ENCODE assay signal across 16 cellular contexts in genomic region chr9:97980479-97980803, GRCh38. TPM values are rescaled to one million over a fixed set of nuclear protein-coding genes. Genes with fewer than 3 reads are reported as not detected.
DNase-seq lines count a peak whose midpoint lies in the region; ATAC-seq and TF ChIP-seq lines count a peak whose summit lies in the region.
"Had no signal": no experiment of that assay in that cellular context is flagged by ENCODE, and none has a peak within 500 bp of the region (broad histone marks: within the 10 kb centered on the region; RNA-seq: fewer than 3 reads in every experiment).

No MANE protein-coding gene starts in this region.

- DNase-seq in HCT116 (ENCODE audit: low read depth, low spot score) (no peak), caudate nucleus (lab: John Stamatoyannopoulos, UW) (peak in 2 of 61 donors; percentile 6 to 8), right atrium auricular region (ENCODE audit: low spot score) (peak; percentile 80), gastrocnemius medialis (peak; percentile 71 to 76), NCI-H748 (lab: John Stamatoyannopoulos, UW; ENCODE audit: unreplicated experiment) (no peak), BE2C (no peak)
- no peak for DNase-seq in activated naive CD4-positive, alpha-beta T cell treated with Interleukin-2 at 50 U/mL for 16 hours
- DNase-seq: activated CD8-positive, alpha-beta T cell treated with anti-CD3 and anti-CD28 coated beads, Interleukin-2, amount 10 ng/mL, durations not matched to agents 7 days and 5 days; activated effector memory CD4-positive, alpha-beta T cell treated with Interleukin-2 at 50 U/mL for 16 hours; KG1; NCI-H1436 treated with DMSO at 0.1 percent for 48 hours; upper lobe of left lung had no signal

- no peaks in the 10 kb centered on the region for H3K9me2 ChIP-seq in HCT116 (ENCODE audit: insufficient read depth)

- TF ChIP-seq RAD21 in HCT116 (IDR thresholded peaks at IDR 0.05; ENCODE audit: low read depth) = no peak

- in situ Hi-C loops in gastrocnemius medialis (cut with MboI; ENCODE audit: low sequenced_read_pairs in 4 of 4) = loop anchor here in 3 of 4 donors (10.0 kb wide), 1 partner anchor 54 kb away; no protein-coding TSS in a partner anchor

- H3K36me3 ChIP-seq in HCT116 (ENCODE audit: control insufficient read depth in 1 of 2, insufficient read depth in 2 of 2, low read length in 2 of 2) (no peaks in the 10 kb centered on the region), right atrium auricular region (no peaks in the 10 kb centered on the region), gastrocnemius medialis (no peaks in the 10 kb centered on the region), BE2C (peaks cover 19% of the 10 kb centered on the region)
- H3K36me3 ChIP-seq: upper lobe of left lung had no signal

- H3K79me2 ChIP-seq in HCT116 (ENCODE audit: insufficient read depth, low read length) = peaks cover 18% of the 10 kb centered on the region

- TF ChIP-seq POLR2A in HCT116 (IDR thresholded peaks at IDR 0.05; ENCODE audit: borderline replicate concordance, extremely low read depth, insufficient read depth, insufficient read length) (no peak), gastrocnemius medialis (IDR thresholded peaks at IDR 0.05) (no peak)

- H3K27me3 ChIP-seq in HCT116 (ENCODE audit: insufficient read depth, low read length) = no peaks in the 10 kb centered on the region
- H3K27me3 ChIP-seq in right atrium auricular region = no peaks in the 10 kb centered on the region
- no peaks in the 10 kb centered on the region for H3K27me3 ChIP-seq in gastrocnemius medialis
- H3K27me3 ChIP-seq in BE2C = no peaks in the 10 kb centered on the region
- H3K27me3 ChIP-seq: upper lobe of left lung had no signal

- no peak overlapping the region for H3K4me3 ChIP-seq in HCT116 (replicated peaks in 1 of 2; ENCODE audit: low read depth in 1 of 2, low read length in 2 of 2)
- no peak overlapping the region for H3K4me3 ChIP-seq in right atrium auricular region
- H3K4me3 ChIP-seq in gastrocnemius medialis = peak overlapping the region in 1 of 4 donors; percentile 29
- H3K4me3 ChIP-seq in BE2C (ENCODE audit: low read depth, low read length) = no peak overlapping the region
- H3K4me3 ChIP-seq: lung, upper lobe of left lung had no signal

- ATAC-seq in HCT116 = no peak
- ATAC-seq in gastrocnemius medialis = peak in 1 of 2 donors; percentile 15
- ATAC-seq in SK-N-SH treated with all-trans-retinoic acid at 6 μM for 48 hours = no peak
- ATAC-seq: activated CD8-positive, alpha-beta T cell treated with anti-CD3 and anti-CD28 coated beads, Interleukin-2, amount 10 ng/mL, durations not matched to agents 7 days and 5 days had no signal

- intact Hi-C loops in HCT116 (cut with micrococcal nuclease) (no loop called here), gastrocnemius medialis (cut with DNase I; ENCODE audit: low total_unique reads) (loop anchor here (5.0 to 10.0 kb wide), 4 partner anchors 277 to 1834 kb away; partner anchors contain the start of genes ANKS6, NCBP1, TBC1D2 and TSTD2)

- CTCF ChIA-PET in HCT116 (lab: Charles Lee) = no interaction called here

- no peak overlapping the region for H3K9ac ChIP-seq in HCT116 (ENCODE audit: low read length)

- H3K4me1 ChIP-seq in HCT116 (ENCODE audit: control insufficient read depth in 1 of 2, insufficient read depth in 2 of 2, low read length in 2 of 2) (peaks cover 2 to 22% of the 10 kb centered on the region in 2 experiments; a peak in 3 of 4 replicates), right atrium auricular region (peaks cover 0 to 35% of the 10 kb centered on the region in 2 donors), gastrocnemius medialis (peaks cover 24 to 30% of the 10 kb centered on the region in 2 donors), BE2C (peaks cover 12% of the 10 kb centered on the region; the same call in 1 of the 2 replicates)

- H4K20me1 ChIP-seq in HCT116 (ENCODE audit: insufficient read depth) = no peaks in the 10 kb centered on the region

- no peak overlapping the region for H3K4me2 ChIP-seq in HCT116 (ENCODE audit: low read length)

- H3K9me3 ChIP-seq in HCT116 (ENCODE audit: control insufficient read depth in 1 of 2, insufficient read depth in 1 of 2, low read depth in 1 of 2, low read length in 2 of 2) = no peaks in the 10 kb centered on the region
- H3K9me3 ChIP-seq in right atrium auricular region = no peaks in the 10 kb centered on the region
- no peaks in the 10 kb centered on the region for H3K9me3 ChIP-seq in gastrocnemius medialis
- H3K9me3 ChIP-seq in BE2C = no peaks in the 10 kb centered on the region
- H3K9me3 ChIP-seq: upper lobe of left lung had no signal

- RAD21 ChIA-PET in HCT116 (lab: Charles Lee; ENCODE audit: low non-redundant PET in 1 of 2, low total read pairs in 2 of 2, uncharacterized antibody in 2 of 2, unreplicated experiment in 2 of 2) = no interaction called here

- no peak for TF ChIP-seq CTCF in HCT116 (IDR thresholded peaks at IDR 0.05 in 2 of 3, conservative IDR thresholded peaks at IDR 0.05 in 1 of 3; ENCODE audit: borderline replicate concordance in 1 of 3, insufficient read depth in 1 of 3, low read depth in 2 of 3, low read length in 2 of 3)
- TF ChIP-seq CTCF in right atrium auricular region (IDR thresholded peaks at IDR 0.05) = no peak
- no peak for TF ChIP-seq CTCF in gastrocnemius medialis (IDR thresholded peaks at IDR 0.05 in 4 of 5, conservative IDR thresholded peaks at IDR 0.05 in 1 of 5)
- TF ChIP-seq CTCF in BE2C (IDR thresholded peaks at IDR 0.05; ENCODE audit: low read depth, low read length) = no peak

- no peak overlapping the region for H2AFZ ChIP-seq in HCT116 (ENCODE audit: low read depth, low read length, poor library complexity, severe bottlenecking)

- no peak overlapping the region for H3K27ac ChIP-seq in HCT116 (ENCODE audit: low read depth, low read length)
- H3K27ac ChIP-seq in caudate nucleus (ENCODE audit: low read depth, low read length) = peak overlapping the region; percentile 49
- H3K27ac ChIP-seq in right atrium auricular region = peak overlapping the region; percentile 73 to 78
- H3K27ac ChIP-seq in gastrocnemius medialis = peak overlapping the region; percentile 75 to 99 (median 94)
- H3K27ac ChIP-seq: upper lobe of left lung had no signal

- POLR2A ChIA-PET in HCT116 (lab: Charles Lee) = no interaction called here

- no TSS peak for BruUV-seq in HCT116 (replicated peaks; lab: Mats Ljungman, UMichigan)

TF ChIP-seq in HCT116, 20 proteins besides CTCF, POLR2A, EP300 and RAD21:
- TF ChIP-seq CEBPB (IDR thresholded peaks at IDR 0.05; ENCODE audit: low read depth) (peak; percentile 15; the same call in 1 of the 2 replicates), ATF3 (IDR thresholded peaks at IDR 0.05) (no peak)
TF ChIP-seq in HCT116: peak in this region for 1.

TF ChIP-seq in SK-N-SH treated with all-trans-retinoic acid at 6 μM for 48 hours, 23 proteins besides CTCF, POLR2A, EP300 and RAD21 (continues in another document):
- TF ChIP-seq CSDC2 (CRISPR knock-in tag; IDR thresholded peaks at IDR 0.05) (no peak), CSRNP3 (CRISPR knock-in tag; IDR thresholded peaks at IDR 0.05) (no peak), ISL1 (CRISPR knock-in tag; IDR thresholded peaks at IDR 0.05) (no peak), ZNF565 (CRISPR knock-in tag; conservative IDR thresholded peaks at IDR 0.05; ENCODE audit: low read depth) (no peak), ZNF70 (CRISPR knock-in tag; IDR thresholded peaks at IDR 0.05) (no peak), TCF4 (CRISPR knock-in tag; IDR thresholded peaks at IDR 0.05; ENCODE audit: borderline replicate concordance) (no peak), POU6F1 (CRISPR knock-in tag; IDR thresholded peaks at IDR 0.05; ENCODE audit: borderline replicate concordance, low read depth) (no peak), ZC3H10 (CRISPR knock-in tag; IDR thresholded peaks at IDR 0.05) (no peak)

RNA-seq across cellular contexts. Expression of gene ANP32B, which starts 2.7 kb away (rescaled TPM):
- total RNA-seq in HCT116 (2021; ENCODE audit: unreplicated experiment) = 206 TPM
- 164 and 188 TPM in 2 replicates for polyA plus RNA-seq in HCT116 (2012)
- 10 to 100 TPM; 19.5 to 26.8 TPM for total RNA-seq in right atrium auricular region
- 10 to 100 TPM in 3 of 4 donors, 1 to 10 TPM in 1; 8.2 to 24.5 (median 17.8) TPM for total RNA-seq in gastrocnemius medialis
- polyA plus RNA-seq in BE2C (2012; ENCODE audit: insufficient read depth, insufficient read length, low read depth) = 238 TPM

RNA-seq across cellular contexts. Expression of gene HEMGN, which starts 42.5 kb away (rescaled TPM):
- not detected for total RNA-seq in HCT116 (2021; ENCODE audit: unreplicated experiment)
- not detected in 2 replicates for polyA plus RNA-seq in HCT116 (2012)
- total RNA-seq in right atrium auricular region = under 1 TPM; 0.31 to 0.63 TPM
- total RNA-seq in gastrocnemius medialis = under 1 TPM in 1 of 4 donors, not detected in 3; 0.16 TPM
- polyA plus RNA-seq in BE2C (2012; ENCODE audit: insufficient read depth, insufficient read length, low read depth) = not detected
- total RNA-seq: B cell, osteoblast had no signal

RNA-seq across cellular contexts. Expression of gene TRMO, which starts 58.1 kb away (rescaled TPM):
- total RNA-seq in HCT116 (2021; ENCODE audit: unreplicated experiment) = 10.2 TPM
- 6.0 and 8.1 TPM in 2 replicates for polyA plus RNA-seq in HCT116 (2012)
- 10 to 100 TPM; 13.9 to 14.5 TPM for total RNA-seq in right atrium auricular region
- total RNA-seq in gastrocnemius medialis = 10 to 100 TPM; 10.5 to 23.4 (median 15.7) TPM
- 13.2 TPM for polyA plus RNA-seq in BE2C (2012; ENCODE audit: insufficient read depth, insufficient read length, low read depth)

Comparison
In these comparisons a context has a peak if more than half of its experiments do, and no peak if none do; other contexts are left out.
1. DNase-seq: peak in right atrium auricular region (single experiment) and gastrocnemius medialis (2 of 2); none in HCT116 (single experiment), NCI-H748 (single experiment), activated naive CD4-positive, alpha-beta T cell treated with Interleukin-2 at 50 U/mL for 16 hours (single experiment) and BE2C (single experiment).